Comparison of ENCODE assay signal across 10 cellular contexts in the genomic region with DNA sequence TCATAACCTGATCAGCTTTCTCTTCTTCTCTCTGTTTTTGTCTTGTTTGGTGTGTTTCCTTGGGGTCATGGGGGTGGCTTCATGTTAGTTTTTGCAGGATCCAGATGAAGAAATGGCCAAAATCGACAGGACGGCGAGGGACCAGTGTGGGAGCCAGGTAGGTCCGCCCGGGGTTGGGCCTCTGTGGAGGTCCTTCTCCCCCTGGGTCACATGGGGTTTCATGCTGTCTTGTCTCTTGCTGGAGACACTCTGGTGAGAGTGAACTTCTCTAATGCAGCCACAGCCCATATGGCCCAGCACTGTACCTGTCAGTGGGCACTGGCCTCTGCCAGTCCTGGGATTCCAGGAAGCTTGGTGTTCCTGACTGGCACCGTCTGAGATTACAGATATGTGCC. TPM values are rescaled to one million over a fixed set of nuclear protein-coding genes. Genes with fewer than 3 reads are reported as not detected.
DNase-seq lines count a peak whose midpoint lies in the region; ATAC-seq and TF ChIP-seq lines count a peak whose summit lies in the region.
"Had no signal": no experiment of that assay in that cellular context is flagged by ENCODE, and none has a peak within 500 bp of the region (broad histone marks: within the 10 kb centered on the region; RNA-seq: fewer than 3 reads in every experiment).

No MANE protein-coding gene starts in this region.

- H3K4me3 Mint-ChIP-seq in activated naive CD8-positive, alpha-beta T cell treated with anti-CD3 and anti-CD28 coated beads, Interleukin-2, amount 10 ng/mL, durations not matched to agents 7 days and 5 days = peak overlapping the region; percentile 95

- H3K4me3 ChIP-seq in heart left ventricle (peak overlapping the region in 9 of 12 donors; percentile 20 to 86 (median 53)), right atrium auricular region (peak overlapping the region in 1 of 2 donors; percentile 61), left lung (peak overlapping the region; percentile 31 to 44), vagina (peak overlapping the region; percentile 43 to 83), prostate gland (peak overlapping the region in 1 of 2 donors; percentile 49)

- intact Hi-C loops in heart left ventricle (cut with DNase I) = loop anchor here in 4 of 10 donors (5.0 to 10.0 kb wide), 4 partner anchors 34 to 206 kb away; a partner anchor contains a TSS
- intact Hi-C loops in left lung (cut with DNase I) = no loop called here
- intact Hi-C loops in vagina (cut with DNase I) = loop anchor here (2.0 kb wide), 1 partner anchor 30 kb away; no protein-coding TSS in a partner anchor
- intact Hi-C loops in prostate gland (cut with DNase I) = loop anchor here (2.0 kb wide), 1 partner anchor 32 kb away; no protein-coding TSS in a partner anchor

- DNase-seq in heart left ventricle (no peak), right atrium auricular region (ENCODE audit: low spot score) (no peak), left lung (no peak), vagina (ENCODE audit: extremely low spot score in 2 of 2) (no peak), mucosa of gallbladder (ENCODE audit: low spot score) (no peak), prostate gland (ENCODE audit: low spot score) (no peak), SW 1271 (lab: John Stamatoyannopoulos, UW) (no peak)
- DNase-seq in activated naive CD8-positive, alpha-beta T cell treated with anti-CD3 and anti-CD28 coated beads, Interleukin-2, amount 10 ng/mL, durations not matched to agents 7 days and 5 days = no peak
- DNase-seq: NCI-H748 treated with DMSO at 0.1 percent for 48 hours; stimulated activated CD4-positive, alpha-beta T cell treated with anti-CD3 and anti-CD28 coated beads, Interleukin-12 subunit alpha, Interleukin-12 subunit beta, amount 100 ng/mL, for 4 hours had no signal

- WGBS in heart left ventricle, 4 donors = 81 to 91% (median 85%) methylated on average over 6 of the region's 6 CpGs
- WGBS in prostate gland = 81% methylated on average over 6 of the region's 6 CpGs

- H3K27me3 ChIP-seq in heart left ventricle (no peaks in the 10 kb centered on the region), right atrium auricular region (no peaks in the 10 kb centered on the region), left lung (peaks cover 0 to 4% of the 10 kb centered on the region in 2 donors), vagina (no peaks in the 10 kb centered on the region), prostate gland (replicated peaks; ENCODE audit: insufficient read depth) (no peaks in the 10 kb centered on the region)

- no peak for TF ChIP-seq CTCF in heart left ventricle (IDR thresholded peaks at IDR 0.05)
- TF ChIP-seq CTCF in right atrium auricular region (IDR thresholded peaks at IDR 0.05) = no peak
- no peak for TF ChIP-seq CTCF in left lung (IDR thresholded peaks at IDR 0.05)
- no peak for TF ChIP-seq CTCF in vagina (IDR thresholded peaks at IDR 0.05)
- TF ChIP-seq CTCF in prostate gland (IDR thresholded peaks at IDR 0.05) = no peak

- ATAC-seq in heart left ventricle (no peak), left lung (no peak)
- no peak for ATAC-seq in activated naive CD8-positive, alpha-beta T cell treated with anti-CD3 and anti-CD28 coated beads, Interleukin-2, amount 10 ng/mL, durations not matched to agents 7 days and 5 days (ENCODE audit: low read depth)

- H3K4me1 ChIP-seq in heart left ventricle (peaks cover 0 to 18% (median 5%) of the 10 kb centered on the region in 12 donors), right atrium auricular region (peaks cover 0 to 15% of the 10 kb centered on the region in 2 donors), left lung (peaks cover 0 to 6% of the 10 kb centered on the region in 2 donors), vagina (peaks cover 14% of the 10 kb centered on the region), prostate gland (replicated peaks) (no peaks in the 10 kb centered on the region)

- H3K27ac Mint-ChIP-seq in activated naive CD8-positive, alpha-beta T cell treated with anti-CD3 and anti-CD28 coated beads, Interleukin-2, amount 10 ng/mL, durations not matched to agents 7 days and 5 days = peak overlapping the region; percentile 84

- H3K9me3 ChIP-seq in heart left ventricle = no peaks in the 10 kb centered on the region
- no peaks in the 10 kb centered on the region for H3K9me3 ChIP-seq in right atrium auricular region
- H3K9me3 ChIP-seq in left lung = no peaks in the 10 kb centered on the region
- H3K9me3 ChIP-seq in vagina = no peaks in the 10 kb centered on the region
- H3K9me3 ChIP-seq in prostate gland = no peaks in the 10 kb centered on the region

- H3K27ac ChIP-seq in heart left ventricle (no peak overlapping the region), right atrium auricular region (no peak overlapping the region), left lung (no peak overlapping the region), vagina (no peak overlapping the region), prostate gland (no peak overlapping the region)

- TF ChIP-seq POLR2A in heart left ventricle (IDR thresholded peaks at IDR 0.05) (no peak), vagina (IDR thresholded peaks at IDR 0.05) (no peak), prostate gland (IDR thresholded peaks at IDR 0.05) (no peak)

- H3K36me3 Mint-ChIP-seq in activated naive CD8-positive, alpha-beta T cell treated with anti-CD3 and anti-CD28 coated beads, Interleukin-2, amount 10 ng/mL, durations not matched to agents 7 days and 5 days = peaks cover 22% of the 10 kb centered on the region

- H3K36me3 ChIP-seq in heart left ventricle (peaks cover 0 to 2% (median 0%) of the 10 kb centered on the region in 9 donors), right atrium auricular region (no peaks in the 10 kb centered on the region), left lung (no peaks in the 10 kb centered on the region), vagina (no peaks in the 10 kb centered on the region), prostate gland (no peaks in the 10 kb centered on the region)

- no peaks in the 10 kb centered on the region for H3K27me3 Mint-ChIP-seq in activated naive CD8-positive, alpha-beta T cell treated with anti-CD3 and anti-CD28 coated beads, Interleukin-2, amount 10 ng/mL, durations not matched to agents 7 days and 5 days

- no peaks in the 10 kb centered on the region for H3K9me3 Mint-ChIP-seq in activated naive CD8-positive, alpha-beta T cell treated with anti-CD3 and anti-CD28 coated beads, Interleukin-2, amount 10 ng/mL, durations not matched to agents 7 days and 5 days

- peaks cover 24% of the 10 kb centered on the region for H3K4me1 Mint-ChIP-seq in activated naive CD8-positive, alpha-beta T cell treated with anti-CD3 and anti-CD28 coated beads, Interleukin-2, amount 10 ng/mL, durations not matched to agents 7 days and 5 days

- POLR2A ChIA-PET in activated naive CD8-positive, alpha-beta T cell treated with anti-CD3 and anti-CD28 coated beads, Interleukin-2, amount 10 ng/mL, durations not matched to agents 7 days and 5 days (lab: Charles Lee) = interaction anchor here (0.7 to 1.7 kb wide), 5 partner anchors 17 to 207 kb away, joined by 4 to 5 read pairs (median 4); a partner anchor contains a TSS

RNA-seq across cellular contexts. Expression of a gene that starts 1.1 kb away (rescaled TPM):
- total RNA-seq in heart left ventricle = 1 to 10 TPM; 1.3 to 5.4 (median 2.5) TPM
- 1 to 10 TPM; 1.5 to 4.5 TPM for polyA plus RNA-seq in heart left ventricle
- total RNA-seq in right atrium auricular region = 1 to 10 TPM; 4.4 to 5.5 TPM
- total RNA-seq in activated naive CD8-positive, alpha-beta T cell treated with anti-CD3 and anti-CD28 coated beads, Interleukin-2, amount 10 ng/mL, durations not matched to agents 7 days and 5 days = 10 to 100 TPM; 20.3 to 23.5 TPM
- 1 to 10 TPM; 4.2 to 4.7 TPM for total RNA-seq in left lung
- total RNA-seq in vagina = 3.2 TPM
- 2.0 TPM for total RNA-seq in mucosa of gallbladder
- 1 to 10 TPM; 1.6 to 8.0 TPM for total RNA-seq in prostate gland

Comparison
In these comparisons a context has a peak if more than half of its experiments do, and no peak if none do; other contexts are left out.
1. intact Hi-C loops: an anchor here in vagina (2.0 kb wide) and prostate gland (2.0 kb wide); none called in left lung.